8 cellular contexts compared by ENCODE assay signal in genomic region chr6:116371384-116372209, GRCh38. TPM values are rescaled to one million over a fixed set of nuclear protein-coding genes. Genes with fewer than 3 reads are reported as not detected.
A peak's percentile ranks its signal among the peaks of the same experiment; 100 is the strongest.
DNase-seq lines count a peak whose midpoint lies in the region; ATAC-seq, FAIRE-seq and TF ChIP-seq lines count a peak whose summit lies in the region.

No MANE protein-coding gene starts in this region.

- H3K4me1 Mint-ChIP-seq in activated CD8-positive, alpha-beta T cell treated with anti-CD3 and anti-CD28 coated beads, Interleukin-2, amount 10 ng/mL, durations not matched to agents 7 days and 5 days (ENCODE audit: low read depth), result peaks cover 18% of the 10 kb centered on the region

- DNase-seq in KBM-7 (peak; percentile 65), epithelial cell of esophagus (ENCODE audit: low read depth) (peak; percentile 96), mesendoderm (peak; percentile 96), cortex of kidney (lab: John Stamatoyannopoulos, UW) (no peak)
- DNase-seq in activated CD8-positive, alpha-beta T cell treated with anti-CD3 and anti-CD28 coated beads, Interleukin-2, amount 10 ng/mL, durations not matched to agents 7 days and 5 days, result no peak
- peak; percentile 29 for DNase-seq in stimulated activated naive CD8-positive, alpha-beta T cell treated with anti-CD3 and anti-CD28 coated beads, Interleukin-15, Interleukin-2, amounts not matched to agents 100 U/mL and 50 U/mL, for 24 hours

- in situ Hi-C loops in KBM-7 (cut with MboI; ENCODE audit: low pct_unique_long_range_greater_than_20kb, low sequenced_read_pairs), result no loop called here

- H3K4ac ChIP-seq in mesendoderm (ENCODE audit: low read depth, low read length), result peak overlapping the region; percentile 60

- H3K4me1 ChIP-seq in mesendoderm (ENCODE audit: control insufficient read depth, low read depth, low read length), result peaks cover 2% of the 10 kb centered on the region

- peak overlapping the region; percentile 20 for H3K23ac ChIP-seq in mesendoderm (ENCODE audit: low read length)

- peak overlapping the region; percentile 81 for H3K27ac ChIP-seq in mesendoderm (ENCODE audit: low read depth, low read length)

- peaks cover 4% of the 10 kb centered on the region for H3K79me1 ChIP-seq in mesendoderm (ENCODE audit: low read length)

- no peak overlapping the region for H2BK15ac ChIP-seq in mesendoderm (replicated peaks; ENCODE audit: low read depth)

- peak; percentile 37 for FAIRE-seq in G401.6 (lab: Jason Lieb, UNC)

- peak overlapping the region; percentile 21 for H2BK5ac ChIP-seq in mesendoderm (ENCODE audit: low read length)

- peak overlapping the region; percentile 94 for H3K18ac ChIP-seq in mesendoderm (ENCODE audit: low read length)

- H3K27me3 Mint-ChIP-seq in activated CD8-positive, alpha-beta T cell treated with anti-CD3 and anti-CD28 coated beads, Interleukin-2, amount 10 ng/mL, durations not matched to agents 7 days and 5 days (ENCODE audit: low read depth), result peaks cover 34% of the 10 kb centered on the region

- H3K4me3 Mint-ChIP-seq in activated CD8-positive, alpha-beta T cell treated with anti-CD3 and anti-CD28 coated beads, Interleukin-2, amount 10 ng/mL, durations not matched to agents 7 days and 5 days, result peak overlapping the region; percentile 67

- no peak overlapping the region for H2AK5ac ChIP-seq in mesendoderm (ENCODE audit: low read length)

- peak overlapping the region; percentile 91 for H3K56ac ChIP-seq in mesendoderm (ENCODE audit: low read length)

- H3K4me3 ChIP-seq in epithelial cell of esophagus (ENCODE audit: low read length), result peak overlapping the region; percentile 76
- peak overlapping the region; percentile 54 for H3K4me3 ChIP-seq in mesendoderm (ENCODE audit: low read length)

- no peaks in the 10 kb centered on the region for H3K36me3 Mint-ChIP-seq in activated CD8-positive, alpha-beta T cell treated with anti-CD3 and anti-CD28 coated beads, Interleukin-2, amount 10 ng/mL, durations not matched to agents 7 days and 5 days (ENCODE audit: low read depth)

- H3K9me3 Mint-ChIP-seq in activated CD8-positive, alpha-beta T cell treated with anti-CD3 and anti-CD28 coated beads, Interleukin-2, amount 10 ng/mL, durations not matched to agents 7 days and 5 days (ENCODE audit: insufficient read depth), result no peaks in the 10 kb centered on the region

- H3K79me2 ChIP-seq in mesendoderm (ENCODE audit: control insufficient read depth, insufficient read depth, low read length), result peaks cover 17% of the 10 kb centered on the region

- no peak overlapping the region for H3K27ac Mint-ChIP-seq in activated CD8-positive, alpha-beta T cell treated with anti-CD3 and anti-CD28 coated beads, Interleukin-2, amount 10 ng/mL, durations not matched to agents 7 days and 5 days

- TF ChIP-seq CTCF in epithelial cell of esophagus (IDR thresholded peaks at IDR 0.05; ENCODE audit: insufficient read depth, low read depth, low read length, missing control alignments), result no peak

- H3K4me2 ChIP-seq in mesendoderm (ENCODE audit: low read length), result peak overlapping the region; percentile 84

- WGBS in mesendoderm (ENCODE audit: extremely low coverage, insufficient coverage, low lambda C conversion rate), result no CpG with 5 or more reads among the region's 45 CpGs

- H4K5ac ChIP-seq in mesendoderm (ENCODE audit: low read length), result no peak overlapping the region

- H3K9ac ChIP-seq in mesendoderm (ENCODE audit: low read length), result peak overlapping the region; percentile 80

- peak overlapping the region; percentile 19 for H2BK120ac ChIP-seq in mesendoderm (ENCODE audit: low read depth, low read length)

- H4K8ac ChIP-seq in mesendoderm (ENCODE audit: low read depth, low read length), result no peak overlapping the region

- ATAC-seq in GM21786 (IDR thresholded peaks at IDR 0.05; ENCODE audit: unreplicated experiment), result peak; percentile 10
- ATAC-seq in activated CD8-positive, alpha-beta T cell treated with anti-CD3 and anti-CD28 coated beads, Interleukin-2, amount 10 ng/mL, durations not matched to agents 7 days and 5 days, result peak; percentile 45
- peak; percentile 21 for ATAC-seq in stimulated activated naive CD8-positive, alpha-beta T cell treated with anti-CD3 and anti-CD28 coated beads, Interleukin-15, Interleukin-2, amounts not matched to agents 100 U/mL and 50 U/mL, for 24 hours

- CTCF ChIA-PET in activated CD8-positive, alpha-beta T cell treated with anti-CD3 and anti-CD28 coated beads, Interleukin-2, amount 10 ng/mL, durations not matched to agents 7 days and 5 days (lab: Charles Lee), result interaction anchor here (0.8 to 1.0 kb wide), 3 partner anchors 64 to 189 kb away, joined by 3 to 4 read pairs (median 3); no protein-coding TSS in a partner anchor

- no peaks in the 10 kb centered on the region for H3K27me3 ChIP-seq in mesendoderm (ENCODE audit: insufficient read depth, low read length, poor library complexity)

- POLR2A ChIA-PET in activated CD8-positive, alpha-beta T cell treated with anti-CD3 and anti-CD28 coated beads, Interleukin-2, amount 10 ng/mL, durations not matched to agents 7 days and 5 days (lab: Charles Lee), result no interaction called here

- H3K36me3 ChIP-seq in mesendoderm (ENCODE audit: control insufficient read depth, insufficient read depth, low read length), result no peaks in the 10 kb centered on the region

RNA-seq across cellular contexts. Expression of gene DSE, which starts 0.8 kb away (rescaled TPM):
- 1 to 10 TPM; 3.7 to 3.8 TPM for total RNA-seq in activated CD8-positive, alpha-beta T cell treated with anti-CD3 and anti-CD28 coated beads, Interleukin-2, amount 10 ng/mL, durations not matched to agents 7 days and 5 days
- polyA plus RNA-seq in mesendoderm (2013, experiment 1 of 2), result 24.8 TPM
- 25.2 TPM for polyA plus RNA-seq in mesendoderm (2013, experiment 2 of 2)

Comparison
In these comparisons a context has a peak if more than half of its experiments do, and no peak if none do; other contexts are left out.
1. DNase-seq: peak in KBM-7 (single experiment), epithelial cell of esophagus (single experiment), mesendoderm (single experiment) and stimulated activated naive CD8-positive, alpha-beta T cell treated with anti-CD3 and anti-CD28 coated beads, Interleukin-15, Interleukin-2, amounts not matched to agents 100 U/mL and 50 U/mL, for 24 hours (single experiment); none in activated CD8-positive, alpha-beta T cell treated with anti-CD3 and anti-CD28 coated beads, Interleukin-2, amount 10 ng/mL, durations not matched to agents 7 days and 5 days (single experiment) and cortex of kidney (single experiment).
2. Peak in every context shown above with its lines, with median percentiles within 50 percentile points of each other: ATAC-seq.